In the genomic region with DNA sequence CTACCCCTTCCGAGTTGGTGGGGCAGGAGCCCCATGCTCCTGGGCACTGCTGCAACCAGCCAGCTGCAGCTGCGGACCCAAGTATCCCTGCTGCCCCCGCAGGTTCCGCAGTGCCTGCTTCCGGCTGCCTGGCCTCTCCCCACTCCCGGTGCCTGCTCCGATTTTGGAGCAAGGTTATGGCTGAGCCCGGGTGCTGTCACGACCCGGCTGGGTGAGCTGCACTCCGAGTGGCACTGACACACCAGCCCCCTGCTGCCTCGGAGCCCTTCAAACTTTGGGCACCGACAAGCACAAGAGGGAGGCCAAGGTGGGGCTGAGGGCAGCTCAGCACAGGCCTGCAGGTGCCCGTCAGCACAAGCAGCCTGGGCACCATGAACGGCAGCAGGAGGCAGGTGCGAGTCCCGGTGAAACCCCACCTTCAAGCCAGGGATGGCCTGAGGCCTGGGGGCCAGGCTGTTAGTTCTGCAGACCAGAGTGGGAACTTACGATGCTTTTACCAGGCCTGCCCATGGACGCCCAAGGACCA, we compare ENCODE assay signal across 19 cellular contexts. TPM values are rescaled to one million over a fixed set of nuclear protein-coding genes. Genes with fewer than 3 reads are reported as not detected.
A peak's percentile ranks its signal among the peaks of the same experiment; 100 is the strongest.
DNase-seq lines count a peak whose midpoint lies in the region; ATAC-seq and FAIRE-seq lines count a peak whose summit lies in the region.
"Had no signal": no experiment of that assay in that cellular context is flagged by ENCODE, and none has a peak within 500 bp of the region (broad histone marks: within the 10 kb centered on the region; RNA-seq: fewer than 3 reads in every experiment).

No MANE protein-coding gene starts in this region.

- H3K14ac ChIP-seq in neuronal stem cell (ENCODE audit: low read length) = no peak overlapping the region

- no peak overlapping the region for H3K4ac ChIP-seq in neuronal stem cell (ENCODE audit: low read length)

- no peak overlapping the region for H2BK15ac ChIP-seq in neuronal stem cell (ENCODE audit: low read length)

- H2AFZ ChIP-seq in neuronal stem cell (ENCODE audit: low read length) = no peak overlapping the region

- H2AK5ac ChIP-seq in neuronal stem cell (ENCODE audit: low read depth, low read length) = no peak overlapping the region

- DNase-seq in DMS53 (lab: John Stamatoyannopoulos, UW) (peak; percentile 52), DMS53 treated with DMSO at 0.1 percent for 48 hours (lab: John Stamatoyannopoulos, UW; ENCODE audit: unreplicated experiment) (no peak), NCI-H146 (lab: John Stamatoyannopoulos, UW) (peak; percentile 68), SK-N-DZ (ENCODE audit: low spot score) (peak; percentile 57), neuronal stem cell (ENCODE audit: low spot score) (no peak), RCC 7860 (ENCODE audit: low spot score) (no peak), ureter (ENCODE audit: low spot score) (no peak)
- DNase-seq: CD8-positive, alpha-beta memory T cell; KG1; NCI-H1048; NCI-H2171 treated with DMSO at 0.1 percent for 48 hours; PC-3; SK-N-SH; T-helper 1 cell had no signal

- H3K9me3 ChIP-seq in neuronal stem cell (replicated peaks in 1 of 2; ENCODE audit: control insufficient read depth in 2 of 2, insufficient read depth in 1 of 2, low read depth in 1 of 2, low read length in 2 of 2) = peaks cover 0 to 6% of the 10 kb centered on the region in 2 donors
- H3K9me3 ChIP-seq: SK-N-SH had no signal

- no peak overlapping the region for H3K18ac ChIP-seq in neuronal stem cell (ENCODE audit: low read length)

- H4K8ac ChIP-seq in neuronal stem cell (ENCODE audit: low read depth, low read length) = no peak overlapping the region

- no peaks in the 10 kb centered on the region for H3K27me3 ChIP-seq in neuronal stem cell (ENCODE audit: control insufficient read depth in 3 of 3, insufficient read depth in 3 of 3, low read depth in 1 of 3, low read length in 3 of 3)
- H3K27me3 ChIP-seq: BLaER1 had no signal

- H3K36me3 ChIP-seq in neuronal stem cell (replicated peaks in 1 of 2; ENCODE audit: control insufficient read depth in 2 of 2, insufficient read depth in 2 of 2, low read length in 2 of 2) = no peaks in the 10 kb centered on the region
- H3K36me3 ChIP-seq: BLaER1 had no signal

- H3K23ac ChIP-seq in neuronal stem cell (ENCODE audit: low read depth, low read length, poor library complexity) = peak overlapping the region; percentile 23

- H4K91ac ChIP-seq in neuronal stem cell (ENCODE audit: low read depth, low read length, poor library complexity) = no peak overlapping the region

- no peaks in the 10 kb centered on the region for H3K79me1 ChIP-seq in neuronal stem cell (ENCODE audit: low read depth, low read length)

- no peak overlapping the region for H2BK120ac ChIP-seq in neuronal stem cell (ENCODE audit: low read depth, low read length)

- no peak for ATAC-seq in GM18517 (IDR thresholded peaks at IDR 0.05; ENCODE audit: unreplicated experiment)
- ATAC-seq: PC-3 had no signal

- no peak overlapping the region for H2BK12ac ChIP-seq in neuronal stem cell (ENCODE audit: low read length)

- no CpG with 5 or more reads among the region's 19 CpGs for WGBS in neuronal stem cell (ENCODE audit: extremely low coverage in 2 of 2, insufficient read length in 2 of 2, insufficient replicate concordance in 1 of 2), 2 donors

- no peak overlapping the region for H3K4me3 ChIP-seq in neuronal stem cell (ENCODE audit: low read length in 2 of 2)
- H3K4me3 ChIP-seq: BLaER1 had no signal

- no peaks in the 10 kb centered on the region for H3K4me1 ChIP-seq in neuronal stem cell (ENCODE audit: control insufficient read depth in 2 of 2, insufficient read depth in 1 of 2, low read depth in 1 of 2, low read length in 2 of 2)
- H3K4me1 ChIP-seq: BLaER1 had no signal

- no peak for FAIRE-seq in RCC 7860 (lab: Jason Lieb, UNC)
- FAIRE-seq: GM18507 had no signal

- no peak overlapping the region for H3K4me2 ChIP-seq in neuronal stem cell (ENCODE audit: insufficient read depth, low read length, poor library complexity, severe bottlenecking)
- H3K4me2 ChIP-seq: BLaER1, SK-N-SH had no signal

- H3K27ac ChIP-seq in neuronal stem cell (replicated peaks; ENCODE audit: low read length) = no peak overlapping the region
- H3K27ac ChIP-seq: 22Rv1, BLaER1, HL-60 had no signal

- H2BK5ac ChIP-seq in neuronal stem cell (ENCODE audit: low read length) = no peak overlapping the region

- no peak overlapping the region for H3K9ac ChIP-seq in neuronal stem cell (ENCODE audit: low read depth, low read length, poor library complexity)
- H3K9ac ChIP-seq: BLaER1, SK-N-SH had no signal

RNA-seq across cellular contexts. Expression of a gene that starts 25.9 kb away (rescaled TPM):
- 16.8 and 16.9 TPM in 2 replicates for polyA plus RNA-seq in SK-N-DZ (2014; cell fraction: cytosol; rRNA removed)
- 25.3 and 25.6 TPM in 2 replicates for polyA plus RNA-seq in SK-N-DZ (2014; cell fraction: nucleus; rRNA removed)
- 15.3 TPM for polyA plus RNA-seq in neuronal stem cell (2013, experiment 1 of 2)
- 15.0 TPM for polyA plus RNA-seq in neuronal stem cell (2013, experiment 2 of 2)
- 13.7 TPM for total RNA-seq in ureter

Comparison
In these comparisons a context has a peak if more than half of its experiments do, and no peak if none do; other contexts are left out.
1. DNase-seq: peak in DMS53 (single experiment), NCI-H146 (single experiment) and SK-N-DZ (single experiment); none in DMS53 treated with DMSO at 0.1 percent for 48 hours (single experiment), neuronal stem cell (single experiment), RCC 7860 (single experiment) and ureter (single experiment).